Comparison of ENCODE assay signal across 15 cellular contexts in genomic region chr19:47542030-47542475, GRCh38. TPM values are rescaled to one million over a fixed set of nuclear protein-coding genes. Genes with fewer than 3 reads are reported as not detected.
DNase-seq lines count a peak whose midpoint lies in the region; ATAC-seq and TF ChIP-seq lines count a peak whose summit lies in the region.
"Had no signal": no experiment of that assay in that cellular context is flagged by ENCODE, and none has a peak within 500 bp of the region (broad histone marks: within the 10 kb centered on the region; RNA-seq: fewer than 3 reads in every experiment).

No MANE protein-coding gene starts in this region.

- H3K27me3 ChIP-seq in heart left ventricle: peaks cover 0 to 28% (median 12%) of the 10 kb centered on the region in 9 donors
- H3K27me3 ChIP-seq in smooth muscle cell (ENCODE audit: low read depth): no peaks in the 10 kb centered on the region

- no peaks in the 10 kb centered on the region for H3K36me3 ChIP-seq in heart left ventricle
- H3K36me3 ChIP-seq in smooth muscle cell (ENCODE audit: low read depth): no peaks in the 10 kb centered on the region
- H3K36me3 ChIP-seq: suprapubic skin, WERI-Rb-1 had no signal

- H3K4me3 ChIP-seq in heart left ventricle (no peak overlapping the region), smooth muscle cell (no peak overlapping the region)
- H3K4me3 ChIP-seq: suprapubic skin had no signal

- H3K27ac ChIP-seq in heart left ventricle (peak overlapping the region in 11 of 12 donors; percentile 4 to 88 (median 68)), smooth muscle cell (ENCODE audit: low read depth) (peak overlapping the region; percentile 88)
- H3K27ac ChIP-seq: HL-60, parathyroid adenoma, suprapubic skin, WERI-Rb-1 had no signal

- H3K9ac ChIP-seq in smooth muscle cell (ENCODE audit: low read depth): no peak overlapping the region
- H3K9ac ChIP-seq: parathyroid adenoma had no signal

- DNase-seq in activated CD4-positive, alpha-beta T cell treated with anti-CD3 and anti-CD28 coated beads, Interleukin-2, amount 10 ng/mL, durations not matched to agents 24 days and 14 days: no peak
- DNase-seq in activated CD4-positive, alpha-beta T cell treated with anti-CD3 and anti-CD28 coated beads, Interleukin-2, amount 50 U/mL, for 4 hours: no peak
- DNase-seq in WTC11 (ENCODE audit: low spot score) (no peak), heart left ventricle (peak in 4 of 5 donors; percentile 29 to 56 (median 48)), smooth muscle cell (lab: John Stamatoyannopoulos, UW; ENCODE audit: unreplicated experiment) (peak; percentile 28), retina (no peak), chondrocyte (ENCODE audit: low spot score) (no peak)
- DNase-seq: cortex of kidney, DMS53, NCI-H524 treated with DMSO at 0.1 percent for 48 hours, WERI-Rb-1 had no signal

- H3K79me2 ChIP-seq in smooth muscle cell (ENCODE audit: low read depth): no peaks in the 10 kb centered on the region
- H3K79me2 ChIP-seq: parathyroid adenoma had no signal

- no peaks in the 10 kb centered on the region for H3K36me3 Mint-ChIP-seq in activated CD4-positive, alpha-beta T cell treated with anti-CD3 and anti-CD28 coated beads, Interleukin-2, amount 10 ng/mL, durations not matched to agents 24 days and 14 days (ENCODE audit: low read depth)
- H3K36me3 Mint-ChIP-seq in WTC11 (no peaks in the 10 kb centered on the region), chondrocyte (ENCODE audit: low read depth) (no peaks in the 10 kb centered on the region)

- peak overlapping the region; percentile 70 for H3K27ac Mint-ChIP-seq in activated CD4-positive, alpha-beta T cell treated with anti-CD3 and anti-CD28 coated beads, Interleukin-2, amount 10 ng/mL, durations not matched to agents 24 days and 14 days
- H3K27ac Mint-ChIP-seq in WTC11: peak overlapping the region; percentile 74; the same call in 1 of the 2 replicates
- H3K27ac Mint-ChIP-seq in chondrocyte (ENCODE audit: unreplicated experiment): no peak overlapping the region

- 38 to 44% (median 41%) methylated on average over 9 of the region's 9 CpGs for WGBS in heart left ventricle, 4 donors
- 5% methylated on average over 9 of the region's 9 CpGs for WGBS in smooth muscle cell (ENCODE audit: low lambda C conversion rate)

- H3K9me3 ChIP-seq in heart left ventricle (no peaks in the 10 kb centered on the region), smooth muscle cell (replicated peaks; ENCODE audit: low read depth) (no peaks in the 10 kb centered on the region)
- H3K9me3 ChIP-seq: suprapubic skin had no signal

- TF ChIP-seq CTCF in WTC11 (IDR thresholded peaks at IDR 0.05) (no peak), heart left ventricle (IDR thresholded peaks at IDR 0.05) (no peak), smooth muscle cell (IDR thresholded peaks at IDR 0.05; ENCODE audit: borderline replicate concordance, insufficient read depth, poor library complexity, severe bottlenecking) (no peak), chondrocyte (IDR thresholded peaks at IDR 0.05) (no peak)

- no peak overlapping the region for H3K4me3 Mint-ChIP-seq in activated CD4-positive, alpha-beta T cell treated with anti-CD3 and anti-CD28 coated beads, Interleukin-2, amount 10 ng/mL, durations not matched to agents 24 days and 14 days
- H3K4me3 Mint-ChIP-seq in WTC11: no peak overlapping the region
- H3K4me3 Mint-ChIP-seq in chondrocyte (ENCODE audit: unreplicated experiment): no peak overlapping the region

- TF ChIP-seq POLR2A in heart left ventricle (IDR thresholded peaks at IDR 0.05): no peak

- CTCF ChIA-PET in WTC11 (lab: Charles Lee): interaction anchor here (1.1 kb wide), 1 partner anchor 58 kb away, joined by 4 read pairs; the partner anchor contains the start of gene KPTN

- intact Hi-C loops in activated CD4-positive, alpha-beta T cell treated with anti-CD3 and anti-CD28 coated beads, Interleukin-2, amount 10 ng/mL, durations not matched to agents 24 days and 14 days (cut with micrococcal nuclease): no loop called here
- intact Hi-C loops in heart left ventricle (cut with DNase I): no loop called here

- H3K27me3 Mint-ChIP-seq in activated CD4-positive, alpha-beta T cell treated with anti-CD3 and anti-CD28 coated beads, Interleukin-2, amount 10 ng/mL, durations not matched to agents 24 days and 14 days: peaks cover 14% of the 10 kb centered on the region
- H3K27me3 Mint-ChIP-seq in WTC11 (ENCODE audit: low read depth) (no peaks in the 10 kb centered on the region), chondrocyte (ENCODE audit: low read depth) (peaks cover 15% of the 10 kb centered on the region)

- ATAC-seq in WTC11 (no peak), heart left ventricle (peak; percentile 85 to 93 (median 89)), HG02623 (IDR thresholded peaks at IDR 0.05; ENCODE audit: unreplicated experiment) (no peak)

- no peaks in the 10 kb centered on the region for H4K20me1 ChIP-seq in smooth muscle cell (ENCODE audit: low read depth)

- peaks cover 20% of the 10 kb centered on the region for H3F3A ChIP-seq in smooth muscle cell (ENCODE audit: low read depth)

- no peak overlapping the region for H2AFZ ChIP-seq in smooth muscle cell (ENCODE audit: low read depth)
- H2AFZ ChIP-seq: parathyroid adenoma had no signal

- no peaks in the 10 kb centered on the region for H3K9me3 Mint-ChIP-seq in activated CD4-positive, alpha-beta T cell treated with anti-CD3 and anti-CD28 coated beads, Interleukin-2, amount 10 ng/mL, durations not matched to agents 24 days and 14 days
- no peaks in the 10 kb centered on the region for H3K9me3 Mint-ChIP-seq in WTC11
- no peaks in the 10 kb centered on the region for H3K9me3 Mint-ChIP-seq in chondrocyte (ENCODE audit: low read depth)

- peak overlapping the region; percentile 60 for H3K4me2 ChIP-seq in smooth muscle cell

- POLR2A ChIA-PET in WTC11 (lab: Charles Lee): no interaction called here

- H3K4me1 ChIP-seq in heart left ventricle (peaks cover 0 to 16% (median 5%) of the 10 kb centered on the region in 12 donors), smooth muscle cell (ENCODE audit: low read depth) (peaks cover 5% of the 10 kb centered on the region)
- H3K4me1 ChIP-seq: parathyroid adenoma had no signal

- H3K4me1 Mint-ChIP-seq in activated CD4-positive, alpha-beta T cell treated with anti-CD3 and anti-CD28 coated beads, Interleukin-2, amount 10 ng/mL, durations not matched to agents 24 days and 14 days: peaks cover 10% of the 10 kb centered on the region
- H3K4me1 Mint-ChIP-seq in WTC11 (peaks cover 4% of the 10 kb centered on the region), chondrocyte (ENCODE audit: low read depth) (no peaks in the 10 kb centered on the region)

TF ChIP-seq in WTC11, 78 proteins besides CTCF, POLR2A, EP300 and RAD21 (continues in another document):
- TF ChIP-seq HMGA2 (CRISPR knock-in tag; IDR thresholded peaks at IDR 0.05): no peak
- TF ChIP-seq, protein P1, sequence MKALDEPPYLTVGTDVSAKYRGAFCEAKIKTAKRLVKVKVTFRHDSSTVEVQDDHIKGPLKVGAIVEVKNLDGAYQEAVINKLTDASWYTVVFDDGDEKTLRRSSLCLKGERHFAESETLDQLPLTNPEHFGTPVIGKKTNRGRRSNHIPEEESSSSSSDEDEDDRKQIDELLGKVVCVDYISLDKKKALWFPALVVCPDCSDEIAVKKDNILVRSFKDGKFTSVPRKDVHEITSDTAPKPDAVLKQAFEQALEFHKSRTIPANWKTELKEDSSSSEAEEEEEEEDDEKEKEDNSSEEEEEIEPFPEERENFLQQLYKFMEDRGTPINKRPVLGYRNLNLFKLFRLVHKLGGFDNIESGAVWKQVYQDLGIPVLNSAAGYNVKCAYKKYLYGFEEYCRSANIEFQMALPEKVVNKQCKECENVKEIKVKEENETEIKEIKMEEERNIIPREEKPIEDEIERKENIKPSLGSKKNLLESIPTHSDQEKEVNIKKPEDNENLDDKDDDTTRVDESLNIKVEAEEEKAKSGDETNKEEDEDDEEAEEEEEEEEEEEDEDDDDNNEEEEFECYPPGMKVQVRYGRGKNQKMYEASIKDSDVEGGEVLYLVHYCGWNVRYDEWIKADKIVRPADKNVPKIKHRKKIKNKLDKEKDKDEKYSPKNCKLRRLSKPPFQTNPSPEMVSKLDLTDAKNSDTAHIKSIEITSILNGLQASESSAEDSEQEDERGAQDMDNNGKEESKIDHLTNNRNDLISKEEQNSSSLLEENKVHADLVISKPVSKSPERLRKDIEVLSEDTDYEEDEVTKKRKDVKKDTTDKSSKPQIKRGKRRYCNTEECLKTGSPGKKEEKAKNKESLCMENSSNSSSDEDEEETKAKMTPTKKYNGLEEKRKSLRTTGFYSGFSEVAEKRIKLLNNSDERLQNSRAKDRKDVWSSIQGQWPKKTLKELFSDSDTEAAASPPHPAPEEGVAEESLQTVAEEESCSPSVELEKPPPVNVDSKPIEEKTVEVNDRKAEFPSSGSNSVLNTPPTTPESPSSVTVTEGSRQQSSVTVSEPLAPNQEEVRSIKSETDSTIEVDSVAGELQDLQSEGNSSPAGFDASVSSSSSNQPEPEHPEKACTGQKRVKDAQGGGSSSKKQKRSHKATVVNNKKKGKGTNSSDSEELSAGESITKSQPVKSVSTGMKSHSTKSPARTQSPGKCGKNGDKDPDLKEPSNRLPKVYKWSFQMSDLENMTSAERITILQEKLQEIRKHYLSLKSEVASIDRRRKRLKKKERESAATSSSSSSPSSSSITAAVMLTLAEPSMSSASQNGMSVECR (CRISPR knock-in tag; IDR thresholded peaks at IDR 0.05; ENCODE audit: borderline replicate concordance): no peak

RNA-seq across cellular contexts. Expression of gene NAPA, which starts 27.2 kb away (rescaled TPM):
- total RNA-seq in activated CD4-positive, alpha-beta T cell treated with anti-CD3 and anti-CD28 coated beads, Interleukin-2, amount 10 ng/mL, durations not matched to agents 24 days and 14 days: 61.9 and 66.5 TPM in 2 replicates
- total RNA-seq in WTC11 (2021): 58.4 to 66.8 TPM (median 61.3 TPM) in 3 replicates
- 100 to 1,000 TPM; 113 to 238 (median 125) TPM for total RNA-seq in heart left ventricle
- 100 to 1,000 TPM; 118 to 121 TPM for polyA plus RNA-seq in heart left ventricle
- 43.8 and 65.0 TPM in 2 replicates for total RNA-seq in smooth muscle cell
- polyA plus RNA-seq in smooth muscle cell: 78.7 and 85.1 TPM in 2 replicates
- 88.8 to 91.2 TPM (median 90.7 TPM) in 3 replicates for total RNA-seq in chondrocyte

RNA-seq across cellular contexts. Expression of gene ZNF541, which starts 30.9 kb away (rescaled TPM):
- total RNA-seq in activated CD4-positive, alpha-beta T cell treated with anti-CD3 and anti-CD28 coated beads, Interleukin-2, amount 10 ng/mL, durations not matched to agents 24 days and 14 days: not detected in 2 replicates
- 0.07 to 0.09 TPM (median 0.09 TPM) in 3 replicates for total RNA-seq in WTC11 (2021)
- total RNA-seq in heart left ventricle: 1 to 10 TPM in 6 of 9 donors, under 1 TPM in 3; 0.63 to 3.8 (median 1.1) TPM
- 1 to 10 TPM in 1 of 2 donors, under 1 TPM in 1; 0.15 to 1.1 TPM for polyA plus RNA-seq in heart left ventricle
- total RNA-seq in smooth muscle cell: not detected in 2 replicates
- polyA plus RNA-seq in smooth muscle cell: not detected in 2 replicates
- not detected in 3 replicates for total RNA-seq in chondrocyte

RNA-seq across cellular contexts. Expression of gene KPTN, which starts 58.0 kb away (rescaled TPM):
- total RNA-seq in activated CD4-positive, alpha-beta T cell treated with anti-CD3 and anti-CD28 coated beads, Interleukin-2, amount 10 ng/mL, durations not matched to agents 24 days and 14 days: 10.1 and 12.2 TPM in 2 replicates
- total RNA-seq in WTC11 (2021) (24.5 to 30.2 TPM (median 29.5 TPM) in 3 replicates), heart left ventricle (1 to 10 TPM; 3.2 to 9.5 (median 7.0) TPM), smooth muscle cell (3.4 and 12.2 TPM in 2 replicates), chondrocyte (9.1 to 12.0 TPM (median 9.7 TPM) in 3 replicates)
- polyA plus RNA-seq in heart left ventricle (10 to 100 TPM in 1 of 2 donors, 1 to 10 TPM in 1; 9.4 to 15.8 TPM), smooth muscle cell (10.6 and 15.5 TPM in 2 replicates)

Comparison
In these comparisons a context has a peak if more than half of its experiments do, and no peak if none do; other contexts are left out.
1. DNase-seq: peak in heart left ventricle (4 of 5) and smooth muscle cell (single experiment); none in activated CD4-positive, alpha-beta T cell treated with anti-CD3 and anti-CD28 coated beads, Interleukin-2, amount 10 ng/mL, durations not matched to agents 24 days and 14 days (single experiment), activated CD4-positive, alpha-beta T cell treated with anti-CD3 and anti-CD28 coated beads, Interleukin-2, amount 50 U/mL, for 4 hours (0 of 2), WTC11 (single experiment), retina (single experiment) and chondrocyte (single experiment).
2. ATAC-seq: peak in heart left ventricle (4 of 4); none in WTC11 (single experiment) and HG02623 (single experiment).